ENCODE assay signal across 10 cellular contexts in genomic region chr3:100761211-100761921, GRCh38. TPM values are rescaled to one million over a fixed set of nuclear protein-coding genes. Genes with fewer than 3 reads are reported as not detected.
A peak's percentile ranks its signal among the peaks of the same experiment; 100 is the strongest.
DNase-seq lines count a peak whose midpoint lies in the region; ATAC-seq and TF ChIP-seq lines count a peak whose summit lies in the region.
"Had no signal": no experiment of that assay in that cellular context is flagged by ENCODE, and none has a peak within 500 bp of the region (broad histone marks: within the 10 kb centered on the region; RNA-seq: fewer than 3 reads in every experiment).

No MANE protein-coding gene starts in this region.

- no peak overlapping the region for H2AFZ ChIP-seq in MM.1S (ENCODE audit: low read length)

- H3K36me3 ChIP-seq in MM.1S (replicated peaks; ENCODE audit: insufficient read depth, low read length), result no peaks in the 10 kb centered on the region
- H3K36me3 ChIP-seq: thoracic aorta had no signal

- peak overlapping the region; percentile 9; the same call in 1 of the 2 replicates for H3K27ac ChIP-seq in MM.1S (ENCODE audit: low read length)
- H3K27ac ChIP-seq: thoracic aorta had no signal

- H3K4me2 ChIP-seq in MM.1S (ENCODE audit: low read depth, low read length), result peak overlapping the region; percentile 67

- H4K20me1 ChIP-seq in MM.1S (ENCODE audit: insufficient read depth, low read length), result no peaks in the 10 kb centered on the region

- H3K4me3 Mint-ChIP-seq in activated CD4-positive, alpha-beta T cell treated with anti-CD3 and anti-CD28 coated beads, Interleukin-2, amount 10 ng/mL, durations not matched to agents 24 days and 14 days, result no peak overlapping the region

- H3F3A ChIP-seq in MM.1S (ENCODE audit: insufficient read depth, low read length), result peaks cover 20% of the 10 kb centered on the region

- DNase-seq in activated CD4-positive, alpha-beta T cell treated with anti-CD3 and anti-CD28 coated beads, Interleukin-2, amount 10 ng/mL, durations not matched to agents 24 days and 14 days, result peak; percentile 64
- no peak for DNase-seq in activated CD4-positive, alpha-beta T cell treated with anti-CD3 and anti-CD28 coated beads, Interleukin-2, amount 50 U/mL, for 4 hours
- DNase-seq in MM.1S (peak; percentile 69), fibroblast of pulmonary artery (ENCODE audit: low read depth) (no peak), NCI-H226 (no peak), OCI-M2 (lab: John Stamatoyannopoulos, UW; ENCODE audit: unreplicated experiment) (no peak)
- no peak for DNase-seq in effector CD4-positive, alpha-beta T cell
- DNase-seq: left cardiac atrium had no signal

- peaks cover 12% of the 10 kb centered on the region for H3K4me1 Mint-ChIP-seq in activated CD4-positive, alpha-beta T cell treated with anti-CD3 and anti-CD28 coated beads, Interleukin-2, amount 10 ng/mL, durations not matched to agents 24 days and 14 days

- H3K27ac Mint-ChIP-seq in activated CD4-positive, alpha-beta T cell treated with anti-CD3 and anti-CD28 coated beads, Interleukin-2, amount 10 ng/mL, durations not matched to agents 24 days and 14 days, result no peak overlapping the region

- no peaks in the 10 kb centered on the region for H3K27me3 Mint-ChIP-seq in activated CD4-positive, alpha-beta T cell treated with anti-CD3 and anti-CD28 coated beads, Interleukin-2, amount 10 ng/mL, durations not matched to agents 24 days and 14 days

- no peaks in the 10 kb centered on the region for H3K9me3 ChIP-seq in MM.1S (replicated peaks; ENCODE audit: insufficient read depth, low read length)
- H3K9me3 ChIP-seq: thoracic aorta had no signal

- intact Hi-C loops in activated CD4-positive, alpha-beta T cell treated with anti-CD3 and anti-CD28 coated beads, Interleukin-2, amount 10 ng/mL, durations not matched to agents 24 days and 14 days (cut with micrococcal nuclease), result no loop called here

- ATAC-seq in GM21825 (IDR thresholded peaks at IDR 0.05; ENCODE audit: unreplicated experiment), result peak; percentile 83

- H3K79me2 ChIP-seq in MM.1S (ENCODE audit: low read length), result no peaks in the 10 kb centered on the region

- H3K4me1 ChIP-seq in MM.1S (ENCODE audit: low read length), result peaks cover 26% of the 10 kb centered on the region

- H3K9me3 Mint-ChIP-seq in activated CD4-positive, alpha-beta T cell treated with anti-CD3 and anti-CD28 coated beads, Interleukin-2, amount 10 ng/mL, durations not matched to agents 24 days and 14 days, result no peaks in the 10 kb centered on the region

- TF ChIP-seq CTCF in MM.1S (IDR thresholded peaks at IDR 0.05; ENCODE audit: low read length), result peak; percentile 62
- TF ChIP-seq CTCF in fibroblast of pulmonary artery (IDR thresholded peaks at IDR 0.05; ENCODE audit: low read length, missing control alignments), result peak; percentile 18

- H3K9ac ChIP-seq in MM.1S (ENCODE audit: low read length), result no peak overlapping the region

- H3K9me2 ChIP-seq in MM.1S (replicated peaks; ENCODE audit: insufficient read depth, low read length), result no peaks in the 10 kb centered on the region

- H3K4me3 ChIP-seq in MM.1S (ENCODE audit: low read length), result peak overlapping the region; percentile 18; the same call in 1 of the 2 replicates
- H3K4me3 ChIP-seq in fibroblast of pulmonary artery (replicated peaks; ENCODE audit: low read depth, low read length), result no peak overlapping the region

- H3K27me3 ChIP-seq in MM.1S (replicated peaks; ENCODE audit: insufficient read depth, low read length), result no peaks in the 10 kb centered on the region

- H3K36me3 Mint-ChIP-seq in activated CD4-positive, alpha-beta T cell treated with anti-CD3 and anti-CD28 coated beads, Interleukin-2, amount 10 ng/mL, durations not matched to agents 24 days and 14 days (ENCODE audit: low read depth), result peaks cover 7% of the 10 kb centered on the region

RNA-seq across cellular contexts. Expression of gene TFG, which starts 52.1 kb away (rescaled TPM):
- 71.5 and 72.2 TPM in 2 replicates for total RNA-seq in activated CD4-positive, alpha-beta T cell treated with anti-CD3 and anti-CD28 coated beads, Interleukin-2, amount 10 ng/mL, durations not matched to agents 24 days and 14 days

Comparison
In these comparisons a context has a peak if more than half of its experiments do, and no peak if none do; other contexts are left out.
1. DNase-seq: peak in activated CD4-positive, alpha-beta T cell treated with anti-CD3 and anti-CD28 coated beads, Interleukin-2, amount 10 ng/mL, durations not matched to agents 24 days and 14 days (single experiment) and MM.1S (single experiment); none in activated CD4-positive, alpha-beta T cell treated with anti-CD3 and anti-CD28 coated beads, Interleukin-2, amount 50 U/mL, for 4 hours (0 of 2), fibroblast of pulmonary artery (single experiment), effector CD4-positive, alpha-beta T cell (single experiment), NCI-H226 (single experiment) and OCI-M2 (single experiment).